ENCODE assay signal across 11 cellular contexts in the genomic region with DNA sequence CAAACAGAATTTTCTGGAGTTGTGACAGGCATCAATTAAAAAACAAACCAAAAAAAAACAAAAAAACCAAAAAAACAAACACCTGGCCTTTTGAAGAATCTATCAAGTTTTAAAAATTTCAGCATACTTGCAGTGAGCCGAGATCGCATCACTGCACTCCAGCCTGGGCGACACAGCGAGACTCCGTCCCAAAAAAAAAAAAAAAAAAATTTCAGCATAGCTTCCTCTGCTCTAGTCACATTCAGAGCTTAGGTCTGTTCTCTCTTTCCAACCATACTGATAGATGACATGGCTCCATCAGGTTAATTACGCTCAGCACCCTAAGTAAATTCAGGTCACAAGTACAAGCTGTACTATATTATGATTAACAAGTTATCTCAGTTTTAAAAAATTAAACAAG. TPM values are rescaled to one million over a fixed set of nuclear protein-coding genes. Genes with fewer than 3 reads are reported as not detected.
A peak's percentile ranks its signal among the peaks of the same experiment; 100 is the strongest.
DNase-seq lines count a peak whose midpoint lies in the region; ATAC-seq and TF ChIP-seq lines count a peak whose summit lies in the region.
"Had no signal": no experiment of that assay in that cellular context is flagged by ENCODE, and none has a peak within 500 bp of the region (broad histone marks: within the 10 kb centered on the region; RNA-seq: fewer than 3 reads in every experiment).

No MANE protein-coding gene starts in this region.

- no peak for TF ChIP-seq POLR2A in transverse colon (IDR thresholded peaks at IDR 0.05)

- H3K27me3 ChIP-seq in transverse colon = no peaks in the 10 kb centered on the region
- H3K27me3 ChIP-seq: cardiac muscle cell had no signal

- H3K9me3 Mint-ChIP-seq in activated naive CD4-positive, alpha-beta T cell treated with anti-CD3 and anti-CD28 coated beads, Interleukin-2, amount 10 ng/mL, durations not matched to agents 7 days and 5 days = no peaks in the 10 kb centered on the region
- no peaks in the 10 kb centered on the region for H3K9me3 Mint-ChIP-seq in activated B cell treated with CpG ODN at 0.5 μM for 24 hours
- no peaks in the 10 kb centered on the region for H3K9me3 Mint-ChIP-seq in mesothelial cell of epicardium

- DNase-seq in activated naive CD4-positive, alpha-beta T cell treated with anti-CD3 and anti-CD28 coated beads, Interleukin-2, amount 10 ng/mL, durations not matched to agents 7 days and 5 days = no peak
- DNase-seq in activated naive CD4-positive, alpha-beta T cell treated with Interleukin-2 at 50 U/mL for 16 hours = no peak
- no peak for DNase-seq in activated B cell treated with CpG ODN at 0.5 μM for 24 hours
- DNase-seq in mesothelial cell of epicardium (ENCODE audit: low spot score in 2 of 2, unreplicated experiment in 2 of 2) = no peak
- no peak for DNase-seq in transverse colon
- DNase-seq in glomerular visceral epithelial cell (ENCODE audit: extremely low spot score) = no peak
- no peak for DNase-seq in mucosa of descending colon
- DNase-seq in GF-D8 (lab: John Stamatoyannopoulos, UW) = no peak
- DNase-seq: Karpas-422, NCI-H2081 had no signal

- H3K9me3 ChIP-seq in transverse colon (no peaks in the 10 kb centered on the region), mucosa of descending colon (no peaks in the 10 kb centered on the region)

- H3K4me3 ChIP-seq in transverse colon = no peak overlapping the region
- no peak overlapping the region for H3K4me3 ChIP-seq in mucosa of descending colon
- H3K4me3 ChIP-seq: cardiac muscle cell had no signal

- peak overlapping the region; percentile 64 for H3K27ac Mint-ChIP-seq in activated naive CD4-positive, alpha-beta T cell treated with anti-CD3 and anti-CD28 coated beads, Interleukin-2, amount 10 ng/mL, durations not matched to agents 7 days and 5 days
- H3K27ac Mint-ChIP-seq in activated B cell treated with CpG ODN at 0.5 μM for 24 hours = peak overlapping the region; percentile 30
- peak overlapping the region; percentile 96 for H3K27ac Mint-ChIP-seq in mesothelial cell of epicardium

- WGBS in transverse colon (ENCODE audit: low coverage in 1 of 2), 2 donors = 88 to 96% methylated on average over 6 of the region's 6 CpGs

- H3K36me3 ChIP-seq in transverse colon (no peaks in the 10 kb centered on the region), mucosa of descending colon (ENCODE audit: low read depth) (no peaks in the 10 kb centered on the region)
- H3K36me3 ChIP-seq: cardiac muscle cell had no signal

- POLR2A ChIA-PET in activated B cell treated with CpG ODN at 0.5 μM for 24 hours (lab: Charles Lee) = interaction anchor here (0.6 kb wide), 2 partner anchors 14 to 17 kb away, joined by 5 to 9 read pairs; no protein-coding TSS in a partner anchor

- H3K4me3 Mint-ChIP-seq in activated naive CD4-positive, alpha-beta T cell treated with anti-CD3 and anti-CD28 coated beads, Interleukin-2, amount 10 ng/mL, durations not matched to agents 7 days and 5 days = peak overlapping the region; percentile 97
- H3K4me3 Mint-ChIP-seq in activated B cell treated with CpG ODN at 0.5 μM for 24 hours = no peak overlapping the region
- H3K4me3 Mint-ChIP-seq in mesothelial cell of epicardium = peak overlapping the region; percentile 36

- H3K36me3 Mint-ChIP-seq in activated naive CD4-positive, alpha-beta T cell treated with anti-CD3 and anti-CD28 coated beads, Interleukin-2, amount 10 ng/mL, durations not matched to agents 7 days and 5 days = peaks cover 29% of the 10 kb centered on the region
- H3K36me3 Mint-ChIP-seq in activated B cell treated with CpG ODN at 0.5 μM for 24 hours (ENCODE audit: low read depth) (peaks cover 26% of the 10 kb centered on the region), mesothelial cell of epicardium (no peaks in the 10 kb centered on the region)

- intact Hi-C loops in activated B cell treated with CpG ODN at 0.5 μM for 24 hours (cut with micrococcal nuclease) (no loop called here), transverse colon (cut with DNase I; ENCODE audit: low total_unique reads) (no loop called here), mucosa of descending colon (cut with DNase I, micrococcal nuclease) (no loop called here)

- peak overlapping the region in 3 of 4 donors; percentile 100 for H3K27ac ChIP-seq in transverse colon

- in situ Hi-C loops in transverse colon (cut with MboI; ENCODE audit: low pct_ligation_motif_present in 1 of 4, low pct_unique_long_range_greater_than_20kb in 1 of 4, low sequenced_read_pairs in 3 of 4) = no loop called here

- no peak for TF ChIP-seq EP300 in transverse colon (IDR thresholded peaks at IDR 0.05; ENCODE audit: low read depth)

- no peak for TF ChIP-seq CTCF in activated B cell treated with CpG ODN at 0.5 μM for 24 hours (IDR thresholded peaks at IDR 0.05)
- TF ChIP-seq CTCF in mesothelial cell of epicardium (IDR thresholded peaks at IDR 0.05; ENCODE audit: unreplicated experiment) = no peak
- TF ChIP-seq CTCF in transverse colon (IDR thresholded peaks at IDR 0.05) = no peak
- no peak for TF ChIP-seq CTCF in mucosa of descending colon (IDR thresholded peaks at IDR 0.05)

- H3K27me3 Mint-ChIP-seq in activated naive CD4-positive, alpha-beta T cell treated with anti-CD3 and anti-CD28 coated beads, Interleukin-2, amount 10 ng/mL, durations not matched to agents 7 days and 5 days = no peaks in the 10 kb centered on the region
- H3K27me3 Mint-ChIP-seq in activated B cell treated with CpG ODN at 0.5 μM for 24 hours (no peaks in the 10 kb centered on the region), mesothelial cell of epicardium (ENCODE audit: low read depth) (no peaks in the 10 kb centered on the region)

- H3K4me1 ChIP-seq in transverse colon (peaks cover 12 to 65% (median 33%) of the 10 kb centered on the region in 4 donors), mucosa of descending colon (ENCODE audit: low read depth) (peaks cover 39% of the 10 kb centered on the region)

- ATAC-seq in activated B cell treated with CpG ODN at 0.5 μM for 24 hours (ENCODE audit: low read depth) = no peak
- no peak for ATAC-seq in mucosa of descending colon

- CTCF ChIA-PET in activated naive CD4-positive, alpha-beta T cell treated with anti-CD3 and anti-CD28 coated beads, Interleukin-2, amount 10 ng/mL, durations not matched to agents 7 days and 5 days (lab: Charles Lee) = interaction anchor here (2.9 to 5.6 kb wide), 2 partner anchors 43 to 54 kb away, joined by 14 to 22 read pairs; no protein-coding TSS in a partner anchor
- CTCF ChIA-PET in activated B cell treated with CpG ODN at 0.5 μM for 24 hours (lab: Charles Lee) = interaction anchor here (1.2 to 1.5 kb wide), 2 partner anchors 42 to 55 kb away, joined by 3 read pairs; no protein-coding TSS in a partner anchor

- H3K4me1 Mint-ChIP-seq in activated naive CD4-positive, alpha-beta T cell treated with anti-CD3 and anti-CD28 coated beads, Interleukin-2, amount 10 ng/mL, durations not matched to agents 7 days and 5 days = peaks cover 66% of the 10 kb centered on the region
- H3K4me1 Mint-ChIP-seq in activated B cell treated with CpG ODN at 0.5 μM for 24 hours (peaks cover 78% of the 10 kb centered on the region), mesothelial cell of epicardium (peaks cover 52% of the 10 kb centered on the region)

RNA-seq across cellular contexts. Expression of a gene that starts 3.1 kb away (rescaled TPM):
- total RNA-seq in activated B cell treated with CpG ODN at 0.5 μM for 24 hours (35.2 and 39.7 TPM in 2 replicates), mesothelial cell of epicardium (41.9 to 42.3 TPM (median 42.1 TPM) in 3 replicates), transverse colon (10 to 100 TPM; 29.9 to 72.8 (median 32.3) TPM), mucosa of descending colon (10 to 100 TPM; 26.8 to 30.0 (median 26.9) TPM)

Comparison
In these comparisons a context has a peak if more than half of its experiments do, and no peak if none do; other contexts are left out.
1. H3K27ac Mint-ChIP-seq: peak in every context shown above with its lines; median percentile 96 in mesothelial cell of epicardium; 64 in activated naive CD4-positive, alpha-beta T cell treated with anti-CD3 and anti-CD28 coated beads, Interleukin-2, amount 10 ng/mL, durations not matched to agents 7 days and 5 days; 30 in activated B cell treated with CpG ODN at 0.5 μM for 24 hours.